Comparison of ENCODE assay signal across 8 cellular contexts in the genomic region with DNA sequence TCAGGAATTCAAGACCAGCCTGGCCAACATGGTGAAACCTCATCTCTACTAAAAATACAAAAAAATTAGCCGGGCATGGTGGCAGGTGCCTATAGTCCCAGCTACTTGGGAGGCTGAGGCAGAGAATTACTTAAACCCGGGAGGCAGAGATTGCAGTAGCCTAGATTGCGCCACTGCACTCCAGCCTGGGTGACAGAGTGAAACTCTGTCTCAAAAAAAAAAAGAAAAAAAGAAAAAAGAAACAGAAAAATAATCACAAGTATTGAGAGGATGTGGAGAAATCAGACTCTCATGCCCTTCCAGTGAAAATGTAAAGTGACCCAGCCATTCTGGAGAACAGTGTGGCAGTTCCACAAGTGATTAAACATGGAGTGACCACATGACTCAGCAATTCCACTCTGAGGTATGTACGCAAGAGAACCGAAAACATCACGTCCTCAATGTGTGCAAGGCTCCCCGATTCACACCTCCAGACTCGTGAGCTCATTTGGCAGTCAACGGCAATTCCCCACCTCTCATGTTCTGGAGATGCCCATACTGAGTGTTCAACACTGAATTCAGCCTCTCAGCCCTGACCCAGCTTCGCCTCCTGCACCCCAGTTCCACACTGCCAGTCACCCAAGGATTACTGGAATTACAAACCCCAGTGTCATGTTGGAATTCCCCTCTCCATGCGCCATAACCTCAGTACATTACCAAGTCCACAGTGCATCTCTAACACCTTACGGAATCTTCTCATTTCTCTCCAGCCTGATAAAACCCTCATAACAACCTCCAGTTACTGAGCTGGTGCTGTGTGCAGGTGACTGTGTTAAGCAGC. TPM values are rescaled to one million over a fixed set of nuclear protein-coding genes. Genes with fewer than 3 reads are reported as not detected.
A peak's percentile ranks its signal among the peaks of the same experiment; 100 is the strongest.
DNase-seq lines count a peak whose midpoint lies in the region; ATAC-seq and TF ChIP-seq lines count a peak whose summit lies in the region.

No MANE protein-coding gene starts in this region.

- TF ChIP-seq POLR2A in ovary (IDR thresholded peaks at IDR 0.05) = no peak

- H3K27ac Mint-ChIP-seq in activated CD8-positive, alpha-beta T cell treated with anti-CD3 and anti-CD28 coated beads, Interleukin-2, amount 10 ng/mL, durations not matched to agents 7 days and 5 days = no peak overlapping the region

- no peak for TF ChIP-seq CTCF in lung (IDR thresholded peaks at IDR 0.05; ENCODE audit: control extremely low read depth, extremely low read depth)
- TF ChIP-seq CTCF in ovary (IDR thresholded peaks at IDR 0.05) = no peak

- no peak overlapping the region for H3K4me3 ChIP-seq in lung
- H3K4me3 ChIP-seq in ovary = no peak overlapping the region

- ATAC-seq in GM18868 (IDR thresholded peaks at IDR 0.05; ENCODE audit: unreplicated experiment) = peak; percentile 96
- peak; percentile 90 for ATAC-seq in HG02870 (IDR thresholded peaks at IDR 0.05; ENCODE audit: unreplicated experiment)
- peak; percentile 30 for ATAC-seq in activated CD8-positive, alpha-beta T cell treated with anti-CD3 and anti-CD28 coated beads, Interleukin-2, amount 10 ng/mL, durations not matched to agents 7 days and 5 days
- no peak for ATAC-seq in lung (ENCODE audit: insufficient read depth, low FRiP score)
- no peak for ATAC-seq in HG03457 (IDR thresholded peaks at IDR 0.05; ENCODE audit: unreplicated experiment)

- no peaks in the 10 kb centered on the region for H3K27me3 Mint-ChIP-seq in activated CD8-positive, alpha-beta T cell treated with anti-CD3 and anti-CD28 coated beads, Interleukin-2, amount 10 ng/mL, durations not matched to agents 7 days and 5 days (ENCODE audit: low read depth)

- H3K4me3 Mint-ChIP-seq in activated CD8-positive, alpha-beta T cell treated with anti-CD3 and anti-CD28 coated beads, Interleukin-2, amount 10 ng/mL, durations not matched to agents 7 days and 5 days = no peak overlapping the region

- H3K4me1 Mint-ChIP-seq in activated CD8-positive, alpha-beta T cell treated with anti-CD3 and anti-CD28 coated beads, Interleukin-2, amount 10 ng/mL, durations not matched to agents 7 days and 5 days (ENCODE audit: low read depth) = peaks cover 11% of the 10 kb centered on the region

- CTCF ChIA-PET in activated CD8-positive, alpha-beta T cell treated with anti-CD3 and anti-CD28 coated beads, Interleukin-2, amount 10 ng/mL, durations not matched to agents 7 days and 5 days (lab: Charles Lee) = interaction anchor here (1.1 to 2.0 kb wide), 3 partner anchors 9 to 178 kb away, joined by 4 to 7 read pairs (median 6); no protein-coding TSS in a partner anchor

- no peak for TF ChIP-seq EP300 in ovary (IDR thresholded peaks at IDR 0.05)

- no peaks in the 10 kb centered on the region for H3K9me3 Mint-ChIP-seq in activated CD8-positive, alpha-beta T cell treated with anti-CD3 and anti-CD28 coated beads, Interleukin-2, amount 10 ng/mL, durations not matched to agents 7 days and 5 days (ENCODE audit: insufficient read depth)

- peaks cover 1% of the 10 kb centered on the region for H3K36me3 Mint-ChIP-seq in activated CD8-positive, alpha-beta T cell treated with anti-CD3 and anti-CD28 coated beads, Interleukin-2, amount 10 ng/mL, durations not matched to agents 7 days and 5 days (ENCODE audit: low read depth)

- H3K27ac ChIP-seq in lung (ENCODE audit: low read depth in 1 of 2, low read length in 1 of 2) (peak overlapping the region; percentile 57 to 69), ovary (no peak overlapping the region)

- H3K27me3 ChIP-seq in lung (ENCODE audit: control insufficient read depth, insufficient read depth) (no peaks in the 10 kb centered on the region), ovary (no peaks in the 10 kb centered on the region)

- DNase-seq in activated CD8-positive, alpha-beta T cell treated with anti-CD3 and anti-CD28 coated beads, Interleukin-2, amount 10 ng/mL, durations not matched to agents 7 days and 5 days = peak; percentile 29
- DNase-seq in lung (ENCODE audit: low spot score) = no peak
- no peak for DNase-seq in NCI-H2107 treated with DMSO at 0.1 percent for 48 hours (lab: John Stamatoyannopoulos, UW; ENCODE audit: unreplicated experiment)
- no peak for DNase-seq in retina
- DNase-seq in ovary = no peak

- H3K36me3 ChIP-seq in lung (ENCODE audit: control insufficient read depth in 2 of 2, insufficient read depth in 2 of 2, low read length in 2 of 2) (peaks cover 8 to 9% of the 10 kb centered on the region in 2 donors), ovary (no peaks in the 10 kb centered on the region)

- WGBS in lung, 2 donors = 54 to 58% methylated on average over 12 of the region's 12 CpGs
- 82 to 89% (median 88%) methylated on average over 12 of the region's 12 CpGs for WGBS in ovary, 3 donors

- intact Hi-C loops in ovary (cut with DNase I) = no loop called here

- H3K9me3 ChIP-seq in lung (ENCODE audit: control insufficient read depth in 2 of 2, insufficient read depth in 1 of 2, low read length in 1 of 2) (no peaks in the 10 kb centered on the region), ovary (no peaks in the 10 kb centered on the region)

- H3K4me1 ChIP-seq in lung (ENCODE audit: control insufficient read depth in 2 of 2, insufficient read depth in 2 of 2, low read length in 2 of 2) = peaks cover 7% of the 10 kb centered on the region in 2 donors
- H3K4me1 ChIP-seq in ovary (ENCODE audit: insufficient read depth) = no peaks in the 10 kb centered on the region

- POLR2A ChIA-PET in activated CD8-positive, alpha-beta T cell treated with anti-CD3 and anti-CD28 coated beads, Interleukin-2, amount 10 ng/mL, durations not matched to agents 7 days and 5 days (lab: Charles Lee) = interaction anchor here (1.9 kb wide), 1 partner anchor 21 kb away, joined by 8 read pairs; a partner anchor contains a TSS

RNA-seq across cellular contexts. Expression of a gene that starts 21.1 kb away (rescaled TPM):
- 10 to 100 TPM; 13.2 to 13.6 TPM for total RNA-seq in activated CD8-positive, alpha-beta T cell treated with anti-CD3 and anti-CD28 coated beads, Interleukin-2, amount 10 ng/mL, durations not matched to agents 7 days and 5 days
- total RNA-seq in lung (10 to 100 TPM; 26.9 to 32.2 TPM), ovary (10 to 100 TPM; 15.0 to 32.4 (median 24.2) TPM)
- polyA plus RNA-seq in lung (10 to 100 TPM; 15.6 to 16.1 TPM), ovary (10 to 100 TPM; 10.1 to 14.2 TPM)

RNA-seq across cellular contexts. Expression of a gene that starts 21.1 kb away (rescaled TPM):
- 10 to 100 TPM; 18.5 to 22.2 TPM for total RNA-seq in activated CD8-positive, alpha-beta T cell treated with anti-CD3 and anti-CD28 coated beads, Interleukin-2, amount 10 ng/mL, durations not matched to agents 7 days and 5 days
- total RNA-seq in lung (10 to 100 TPM; 22.6 to 24.8 TPM), ovary (10 to 100 TPM; 29.7 to 54.8 (median 35.9) TPM)
- polyA plus RNA-seq in lung (1 to 10 TPM; 7.3 to 7.4 TPM), ovary (10 to 100 TPM; 14.6 to 30.3 TPM)

Comparison
In these comparisons a context has a peak if more than half of its experiments do, and no peak if none do; other contexts are left out.
1. ATAC-seq: peak in GM18868 (single experiment), HG02870 (single experiment) and activated CD8-positive, alpha-beta T cell treated with anti-CD3 and anti-CD28 coated beads, Interleukin-2, amount 10 ng/mL, durations not matched to agents 7 days and 5 days (single experiment); none in lung (single experiment) and HG03457 (single experiment).
2. H3K27ac ChIP-seq: peak in lung (2 of 2); none in ovary (0 of 2).